Comparison of ENCODE assay signal across 19 cellular contexts in the genomic region with DNA sequence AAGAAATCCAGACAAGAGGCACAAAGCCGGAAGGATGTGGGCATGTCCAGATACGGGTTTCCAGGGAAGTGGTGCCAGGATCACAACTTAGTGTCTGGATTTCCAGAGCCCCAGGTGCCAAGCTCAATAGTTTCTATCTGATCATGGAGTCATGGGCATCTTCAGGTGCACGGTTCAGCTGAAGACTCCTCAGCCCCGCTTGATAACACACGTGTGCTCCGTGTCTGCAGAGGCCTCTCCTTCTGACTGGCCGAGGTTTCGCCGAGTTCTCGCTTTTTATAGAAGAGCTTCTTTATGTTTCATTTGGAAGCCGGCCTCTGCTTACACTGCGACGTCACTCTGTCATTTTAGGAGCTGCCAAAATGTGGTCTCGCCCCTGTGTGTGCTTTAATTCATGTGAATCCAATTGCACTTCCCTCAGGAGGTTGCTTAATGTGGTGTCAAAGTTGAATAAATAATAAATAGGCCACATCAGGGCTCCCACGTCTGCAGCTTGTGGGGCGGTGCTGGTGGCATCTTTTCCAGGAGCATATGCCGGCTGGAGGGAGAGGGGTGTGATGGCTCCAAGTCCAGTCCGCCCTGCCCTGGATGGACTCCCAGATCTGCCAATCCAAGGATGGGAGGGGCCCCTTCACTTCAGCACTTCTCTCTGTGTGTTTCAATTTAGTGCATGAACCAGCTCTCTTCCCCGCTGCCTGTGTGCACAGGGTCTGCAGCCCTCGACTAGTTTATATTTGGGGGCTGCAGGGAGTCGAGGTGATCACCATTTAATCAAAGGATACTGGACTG.
"Had no signal": no experiment of that assay in that cellular context is flagged by ENCODE, and none has a peak within 500 bp of the region (broad histone marks: within the 10 kb centered on the region; RNA-seq: fewer than 3 reads in every experiment).

No MANE protein-coding gene starts in this region.

- H3K27me3 ChIP-seq: sigmoid colon had no signal

- H3K27ac ChIP-seq: epithelial cell of prostate, esophagus muscularis mucosa, gastroesophageal sphincter, left lung, lower lobe of right lung, parathyroid adenoma, psoas muscle, sigmoid colon, skin epidermis had no signal

- ATAC-seq: effector memory CD8-positive, alpha-beta T cell; gastroesophageal sphincter; left lung; lower lobe of right lung; psoas muscle; stimulated activated naive B cell treated with anti-CD40 and anti-IgM and Interleukin-4, amounts not matched to agents 10 μg/mL and 1 μg/mL and 100 μg/mL, for 72 hours; stimulated activated naive CD8-positive, alpha-beta T cell treated with anti-CD3 and anti-CD28 coated beads, Interleukin-15, amount 100 ng/mL, for 72 hours had no signal

- H3K36me3 ChIP-seq: esophagus muscularis mucosa, gastroesophageal sphincter, left lung, lower lobe of right lung, sigmoid colon had no signal

- H3K4me3 ChIP-seq: esophagus muscularis mucosa, gastroesophageal sphincter, left lung, lower lobe of right lung, psoas muscle, sigmoid colon, skin epidermis had no signal

- H3K9me3 ChIP-seq: esophagus muscularis mucosa, gastroesophageal sphincter, left lung, lower lobe of right lung, psoas muscle, sigmoid colon had no signal

- H3K4me1 ChIP-seq: esophagus muscularis mucosa, gastroesophageal sphincter, left lung, lower lobe of right lung, parathyroid adenoma, psoas muscle, sigmoid colon had no signal

- DNase-seq: effector memory CD8-positive, alpha-beta T cell; foreskin fibroblast; glutamatergic neuron; left lung; lower lobe of right lung; naive B cell; occipital lobe; psoas muscle; sigmoid colon; stimulated activated CD4-positive, alpha-beta T cell treated with anti-CD3 and anti-CD28 coated beads, Interleukin-2, amount 100 ng/mL, for 24 hours; stimulated activated CD4-positive, alpha-beta T cell treated with anti-CD3 and anti-CD28 coated beads, Interleukin-4, amount 100 ng/mL, for 4 hours; stimulated activated naive B cell treated with anti-CD40 and anti-IgM and Interleukin-4, amounts not matched to agents 10 μg/mL and 1 μg/mL and 100 μg/mL, for 72 hours; stimulated activated naive CD8-positive, alpha-beta T cell treated with anti-CD3 and anti-CD28 coated beads, Interleukin-15, amount 100 ng/mL, for 72 hours; trophoblast cell had no signal
